ENCODE assay signal across 14 cellular contexts in the genomic region with DNA sequence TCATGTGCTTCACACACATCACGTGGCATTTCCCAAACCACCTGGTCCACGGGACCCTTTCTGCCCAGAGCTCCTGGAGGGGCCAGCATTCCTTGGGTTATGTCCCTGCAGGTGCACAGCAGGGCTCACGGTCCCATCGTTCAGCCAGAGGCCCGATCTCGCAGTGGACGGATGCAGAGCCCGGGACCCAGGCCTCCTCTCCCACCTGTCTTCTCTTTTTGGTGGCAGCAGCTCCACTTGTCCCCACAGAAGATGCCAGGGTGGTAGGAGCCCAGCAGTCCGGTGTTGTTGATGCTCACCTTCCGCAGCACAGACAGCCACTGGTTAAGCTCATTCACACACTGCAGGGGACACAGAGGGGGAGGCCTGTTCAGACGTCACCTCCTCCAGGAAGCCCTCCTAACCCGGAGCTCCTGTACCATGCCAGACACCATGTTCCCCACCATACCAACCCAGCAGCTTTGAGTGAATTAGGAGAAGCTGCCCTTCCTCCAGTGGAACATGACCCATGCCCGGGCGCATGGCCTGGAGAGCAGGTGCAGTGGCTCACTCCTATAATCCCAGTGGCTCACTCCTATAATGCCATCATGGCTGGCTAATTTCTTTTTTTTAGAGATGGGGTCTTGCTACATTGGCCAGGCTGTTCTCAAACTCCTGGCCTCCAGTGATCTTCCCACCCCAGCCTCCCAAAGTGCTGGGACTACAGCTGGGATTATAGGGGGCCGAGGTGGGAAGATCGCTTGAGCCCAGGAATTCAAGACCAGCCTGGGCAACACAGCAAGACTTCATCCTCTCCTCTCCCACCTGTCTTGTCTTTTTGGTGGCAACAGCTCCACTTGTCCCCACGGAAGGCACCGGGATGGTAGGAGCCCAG. TPM values are rescaled to one million over a fixed set of nuclear protein-coding genes. Genes with fewer than 3 reads are reported as not detected.
"Had no signal": no experiment of that assay in that cellular context is flagged by ENCODE, and none has a peak within 500 bp of the region (broad histone marks: within the 10 kb centered on the region; RNA-seq: fewer than 3 reads in every experiment).

No MANE protein-coding gene starts in this region.

RNA-seq across cellular contexts. Expression of gene PGAM2, which starts 31.2 kb away (rescaled TPM):
- total RNA-seq: pulmonary artery endothelial cell, smooth muscle cell had no signal
- polyA plus RNA-seq: naive thymus-derived CD4-positive, alpha-beta T cell; neural cell; smooth muscle cell had no signal

RNA-seq across cellular contexts. Expression of gene SPDYE1, which starts 36.5 kb away (rescaled TPM):
- total RNA-seq: occipital lobe, osteoblast, pulmonary artery endothelial cell, right atrium auricular region, sciatic nerve, smooth muscle cell, spleen, suprapubic skin, transverse colon, urinary bladder, uterus had no signal
- polyA plus RNA-seq: neural cell, spleen, thymus, urinary bladder had no signal
